ENCODE assay signal across 34 cellular contexts in genomic region chr12:90479237-90479636, GRCh38.
"Had no signal": no experiment of that assay in that cellular context is flagged by ENCODE, and none has a peak within 500 bp of the region (broad histone marks: within the 10 kb centered on the region; RNA-seq: fewer than 3 reads in every experiment).

No MANE protein-coding gene starts in this region.

- DNase-seq: Karpas-422, Kasumi-1, MG63, MM.1S, MV-4-11, NCI-H1048, NCI-H1092, NCI-H1092 treated with DMSO at 0.1 percent for 48 hours, NCI-H1105, NCI-H1105 treated with DMSO at 0.1 percent for 48 hours, NCI-H1417, NCI-H1417 treated with DMSO at 0.1 percent for 48 hours, NCI-H1436, NCI-H1436 treated with DMSO at 0.1 percent for 48 hours, NCI-H146, NCI-H1694, NCI-H1694 treated with DMSO at 0.1 percent for 48 hours, NCI-H187, NCI-H187 treated with DMSO at 0.1 percent for 48 hours, NCI-H1930, NCI-H2029, NCI-H2029 treated with DMSO at 0.1 percent for 48 hours, NCI-H2081 treated with DMSO at 0.1 percent for 48 hours, NCI-H2107, NCI-H2171, NCI-H2171 treated with DMSO at 0.1 percent for 48 hours, NCI-H2227 treated with DMSO at 0.1 percent for 48 hours, NCI-H226, NCI-H345, NCI-H446, NCI-H446 treated with DMSO at 0.1 percent for 48 hours, NCI-H510A, NCI-H510A treated with DMSO at 0.1 percent for 48 hours had no signal

- H3K27ac ChIP-seq: KMS-11 had no signal

- H3K4me2 ChIP-seq: KMS-11 had no signal

- H3K4me3 ChIP-seq: MG63 had no signal

- H3K9me3 ChIP-seq: MG63 had no signal
